In the genomic region with DNA sequence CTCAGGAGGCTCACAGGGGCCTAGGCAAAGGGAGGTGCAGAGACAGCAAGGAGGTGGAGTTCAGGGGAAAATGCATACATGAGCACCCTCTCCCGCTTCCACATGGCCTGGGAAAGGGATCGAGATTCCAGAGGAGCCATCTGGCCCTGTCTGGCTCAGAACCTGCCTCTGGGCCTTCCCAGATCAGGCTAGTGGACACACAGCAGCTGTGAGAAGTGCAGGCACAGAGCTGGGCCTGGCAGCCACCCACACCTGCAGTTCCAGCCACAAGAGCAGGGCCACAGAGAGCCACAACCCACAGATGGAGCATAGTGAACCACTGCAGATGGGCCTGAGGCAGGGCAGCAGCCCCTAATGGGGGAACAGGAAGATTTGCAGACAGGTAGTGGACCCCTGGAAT, we compare ENCODE assay signal across 22 cellular contexts. TPM values are rescaled to one million over a fixed set of nuclear protein-coding genes. Genes with fewer than 3 reads are reported as not detected.
DNase-seq lines count a peak whose midpoint lies in the region; ATAC-seq and TF ChIP-seq lines count a peak whose summit lies in the region.
"Had no signal": no experiment of that assay in that cellular context is flagged by ENCODE, and none has a peak within 500 bp of the region (broad histone marks: within the 10 kb centered on the region; RNA-seq: fewer than 3 reads in every experiment).

No MANE protein-coding gene starts in this region.

- H3K4me1 ChIP-seq in upper lobe of right lung: no peaks in the 10 kb centered on the region
- H3K4me1 ChIP-seq in effector memory CD4-positive, alpha-beta T cell (ENCODE audit: control insufficient read depth, insufficient read depth, low read length, poor library complexity, severe bottlenecking): no peaks in the 10 kb centered on the region
- H3K4me1 ChIP-seq: BE2C had no signal

- peak; percentile 49 for DNase-seq in activated effector memory CD4-positive, alpha-beta T cell treated with anti-CD3 and anti-CD28 coated beads, Interleukin-2, amount 50 U/mL, for 16 hours
- no peak for DNase-seq in activated effector memory CD4-positive, alpha-beta T cell treated with Interleukin-2 at 50 U/mL for 16 hours
- DNase-seq in WERI-Rb-1: peak; percentile 58
- peak; percentile 30 for DNase-seq in myocyte (ENCODE audit: low read depth)
- peak; percentile 48 for DNase-seq in upper lobe of right lung
- DNase-seq in effector memory CD4-positive, alpha-beta T cell: no peak
- DNase-seq in 8988T: no peak
- DNase-seq: BE2C; CD4-positive, CD25-positive, alpha-beta regulatory T cell; COR-L47; DND-41; HCEC 1CT; Kasumi-1; NCI-H1048; NCI-H1417 treated with DMSO at 0.1 percent for 48 hours; NCI-H1930; NCI-H510A; SJCRH30 had no signal

- H3K9me3 ChIP-seq in WERI-Rb-1 (ENCODE audit: severe bottlenecking): no peaks in the 10 kb centered on the region
- no peaks in the 10 kb centered on the region for H3K9me3 ChIP-seq in upper lobe of right lung
- no peaks in the 10 kb centered on the region for H3K9me3 ChIP-seq in effector memory CD4-positive, alpha-beta T cell (ENCODE audit: control insufficient read depth, low read length)
- H3K9me3 ChIP-seq: BE2C, Peyer's patch, SJCRH30 had no signal

- H3K4me3 ChIP-seq in WERI-Rb-1 (ENCODE audit: low read depth, low read length): no peak overlapping the region
- H3K4me3 ChIP-seq in upper lobe of right lung: no peak overlapping the region
- no peak overlapping the region for H3K4me3 ChIP-seq in effector memory CD4-positive, alpha-beta T cell (ENCODE audit: insufficient read depth, low read depth, low read length, poor library complexity, severe bottlenecking)
- H3K4me3 ChIP-seq: GM23338, Peyer's patch, SJCRH30 had no signal

- H3K36me3 ChIP-seq in WERI-Rb-1: no peaks in the 10 kb centered on the region
- no peaks in the 10 kb centered on the region for H3K36me3 ChIP-seq in upper lobe of right lung
- no peaks in the 10 kb centered on the region for H3K36me3 ChIP-seq in effector memory CD4-positive, alpha-beta T cell (ENCODE audit: control insufficient read depth, insufficient read depth, low read length)
- H3K36me3 ChIP-seq: BE2C, Peyer's patch, SJCRH30 had no signal

- intact Hi-C loops in upper lobe of right lung (cut with DNase I): no loop called here

- TF ChIP-seq CTCF in WERI-Rb-1 (IDR thresholded peaks at IDR 0.05; ENCODE audit: low read depth, low read length) (no peak), upper lobe of right lung (IDR thresholded peaks at IDR 0.05) (no peak)

- ATAC-seq in upper lobe of right lung (no peak), HG02798 (IDR thresholded peaks at IDR 0.05; ENCODE audit: poor library complexity, unreplicated experiment) (no peak)
- ATAC-seq: GM23338 had no signal

- peak overlapping the region; percentile 20; the same call in 1 of the 2 replicates for H3K27ac ChIP-seq in WERI-Rb-1
- H3K27ac ChIP-seq in upper lobe of right lung: no peak overlapping the region
- H3K27ac ChIP-seq in effector memory CD4-positive, alpha-beta T cell (ENCODE audit: insufficient read depth, low read length, poor library complexity, severe bottlenecking): no peak overlapping the region
- H3K27ac ChIP-seq: Peyer's patch, SJCRH30 had no signal

- no peaks in the 10 kb centered on the region for H3K27me3 ChIP-seq in WERI-Rb-1 (ENCODE audit: insufficient read depth, low read depth, severe bottlenecking)
- H3K27me3 ChIP-seq in upper lobe of right lung: no peaks in the 10 kb centered on the region
- no peaks in the 10 kb centered on the region for H3K27me3 ChIP-seq in effector memory CD4-positive, alpha-beta T cell (replicated peaks; ENCODE audit: control insufficient read depth, insufficient read depth, low read length, poor library complexity, severe bottlenecking)
- H3K27me3 ChIP-seq: BE2C, Peyer's patch, SJCRH30 had no signal

RNA-seq across cellular contexts. Expression of gene MATN1, which starts 58.2 kb away (rescaled TPM):
- 0.05 TPM in 1 of 2 replicates, not detected in the other for total RNA-seq in myocyte
- polyA plus RNA-seq in myocyte (2012): 0.06 TPM
- total RNA-seq in upper lobe of right lung: not detected
- total RNA-seq: A673, Peyer's patch had no signal
- polyA plus RNA-seq: CD4-positive, CD25-positive, alpha-beta regulatory T cell had no signal

Comparison
In these comparisons a context has a peak if more than half of its experiments do, and no peak if none do; other contexts are left out.
1. DNase-seq: peak in activated effector memory CD4-positive, alpha-beta T cell treated with anti-CD3 and anti-CD28 coated beads, Interleukin-2, amount 50 U/mL, for 16 hours (single experiment), WERI-Rb-1 (single experiment), myocyte (single experiment) and upper lobe of right lung (single experiment); none in activated effector memory CD4-positive, alpha-beta T cell treated with Interleukin-2 at 50 U/mL for 16 hours (single experiment), effector memory CD4-positive, alpha-beta T cell (0 of 3) and 8988T (single experiment).